20 cellular contexts compared by ENCODE assay signal in genomic region chr4:12178614-12179263, GRCh38.
DNase-seq lines count a peak whose midpoint lies in the region; ATAC-seq and TF ChIP-seq lines count a peak whose summit lies in the region.
"Had no signal": no experiment of that assay in that cellular context is flagged by ENCODE, and none has a peak within 500 bp of the region (broad histone marks: within the 10 kb centered on the region; RNA-seq: fewer than 3 reads in every experiment).

No MANE protein-coding gene starts in this region.

- in situ Hi-C loops in GM23248 (cut with MboI): no loop called here

- 45 to 47% (median 46%) methylated on average over 4 of the region's 4 CpGs for WGBS in heart left ventricle, 4 donors
- WGBS in GM23248 (ENCODE audit: low coverage in 1 of 2, low lambda C conversion rate in 2 of 2, missing lambda C conversion rate in 2 of 2), 2 experiments: 9 to 12% methylated on average over 4 of the region's 4 CpGs

- H3K4me3 ChIP-seq in heart left ventricle (no peak overlapping the region), left ventricle myocardium inferior (no peak overlapping the region), GM23248 (no peak overlapping the region), PC-3 (ENCODE audit: low read length) (no peak overlapping the region)
- H3K4me3 ChIP-seq: BLaER1, GM12878 had no signal

- H4K20me1 ChIP-seq in GM23248 (ENCODE audit: insufficient read depth) (no peaks in the 10 kb centered on the region), PC-3 (ENCODE audit: low read length) (no peaks in the 10 kb centered on the region)
- H4K20me1 ChIP-seq: BLaER1 had no signal

- POLR2A ChIA-PET in PC-3 (lab: Charles Lee; ENCODE audit: unreplicated experiment): no interaction called here

- intact Hi-C loops in Right ventricle myocardium inferior (cut with DNase I) (no loop called here), cardiac septum (cut with DNase I) (loop anchor here (10.0 kb wide), 2 partner anchors 236 to 456 kb away; no protein-coding TSS in a partner anchor), heart left ventricle (cut with DNase I) (loop anchor here in 4 of 10 donors (10.0 kb wide), 3 partner anchors 216 to 456 kb away; no protein-coding TSS in a partner anchor), left ventricle myocardium inferior (cut with micrococcal nuclease) (no loop called here), PC-3 (cut with micrococcal nuclease) (no loop called here)

- DNase-seq in Right ventricle myocardium inferior (ENCODE audit: missing footprints) (no peak), cardiac septum (ENCODE audit: low spot score) (no peak), heart left ventricle (no peak), left ventricle myocardium inferior (no peak), NCI-H82 treated with DMSO at 0.1 percent for 48 hours (lab: John Stamatoyannopoulos, UW; ENCODE audit: unreplicated experiment) (no peak), GM23248 (no peak), PC-3 (no peak)
- DNase-seq: CD4-positive, alpha-beta T cell; CD8-positive, alpha-beta memory T cell; DMS 273 treated with DMSO at 0.1 percent for 48 hours; DMS79; EL; GDM1; H7; HCEC 1CT had no signal

- no peaks in the 10 kb centered on the region for H3F3A ChIP-seq in GM23248 (ENCODE audit: insufficient read depth)
- H3F3A ChIP-seq in PC-3 (ENCODE audit: low read length, unreplicated experiment): no peaks in the 10 kb centered on the region

- H3K27me3 ChIP-seq in heart left ventricle (no peaks in the 10 kb centered on the region), left ventricle myocardium inferior (ENCODE audit: low read depth) (no peaks in the 10 kb centered on the region), GM23248 (replicated peaks; ENCODE audit: insufficient read depth) (no peaks in the 10 kb centered on the region), PC-3 (ENCODE audit: low read length) (no peaks in the 10 kb centered on the region)
- H3K27me3 ChIP-seq: BLaER1 had no signal

- H3K4me2 ChIP-seq in GM23248 (ENCODE audit: unreplicated experiment) (no peak overlapping the region), PC-3 (ENCODE audit: low read length) (no peak overlapping the region)
- H3K4me2 ChIP-seq: BLaER1 had no signal

- H3K79me2 ChIP-seq in GM23248 (ENCODE audit: insufficient read depth) (no peaks in the 10 kb centered on the region), PC-3 (ENCODE audit: low read length) (no peaks in the 10 kb centered on the region)

- H3K9me2 ChIP-seq in GM23248 (ENCODE audit: insufficient read depth) (no peaks in the 10 kb centered on the region), PC-3 (replicated peaks; ENCODE audit: low read length) (no peaks in the 10 kb centered on the region)

- CTCF ChIA-PET in PC-3 (lab: Charles Lee): no interaction called here

- no TSS peak for BruUV-seq in PC-3 (replicated peaks; lab: Mats Ljungman, UMichigan)

- TF ChIP-seq CTCF in heart left ventricle (IDR thresholded peaks at IDR 0.05) (peak in 1 of 12 donors; percentile 12), left ventricle myocardium inferior (IDR thresholded peaks at IDR 0.05; ENCODE audit: borderline replicate concordance) (no peak), PC-3 (conservative IDR thresholded peaks at IDR 0.05; ENCODE audit: low read depth, low read length) (no peak)

- no peak for TF ChIP-seq POLR2A in heart left ventricle (IDR thresholded peaks at IDR 0.05)

- H3K9me3 ChIP-seq in heart left ventricle (no peaks in the 10 kb centered on the region), left ventricle myocardium inferior (replicated peaks) (no peaks in the 10 kb centered on the region), GM23248 (ENCODE audit: low read depth) (no peaks in the 10 kb centered on the region), PC-3 (ENCODE audit: low read length) (no peaks in the 10 kb centered on the region)
- H3K9me3 ChIP-seq: BLaER1 had no signal

- H3K9ac ChIP-seq in GM23248 (no peak overlapping the region), PC-3 (ENCODE audit: low read length) (no peak overlapping the region)
- H3K9ac ChIP-seq: BLaER1 had no signal

- peak overlapping the region in 2 of 12 donors; percentile 7 to 22 for H3K27ac ChIP-seq in heart left ventricle
- H3K27ac ChIP-seq in left ventricle myocardium inferior (replicated peaks): peak overlapping the region; percentile 57
- no peak overlapping the region for H3K27ac ChIP-seq in GM23248
- H3K27ac ChIP-seq in PC-3 (ENCODE audit: low read length): no peak overlapping the region
- H3K27ac ChIP-seq: 22Rv1, BLaER1, C4-2B had no signal

- H3K4me1 ChIP-seq in heart left ventricle: peaks cover 0 to 4% (median 0%) of the 10 kb centered on the region in 12 donors
- peaks cover 4% of the 10 kb centered on the region for H3K4me1 ChIP-seq in left ventricle myocardium inferior
- no peaks in the 10 kb centered on the region for H3K4me1 ChIP-seq in GM23248 (ENCODE audit: insufficient read depth)
- H3K4me1 ChIP-seq in PC-3 (ENCODE audit: insufficient read depth, low read length): no peaks in the 10 kb centered on the region
- H3K4me1 ChIP-seq: BLaER1 had no signal

- no peaks in the 10 kb centered on the region for H3K36me3 ChIP-seq in heart left ventricle
- H3K36me3 ChIP-seq in left ventricle myocardium inferior: no peaks in the 10 kb centered on the region
- no peaks in the 10 kb centered on the region for H3K36me3 ChIP-seq in GM23248 (ENCODE audit: low read depth)
- H3K36me3 ChIP-seq in PC-3 (ENCODE audit: low read depth, low read length): no peaks in the 10 kb centered on the region
- H3K36me3 ChIP-seq: BLaER1 had no signal

- H2AFZ ChIP-seq in GM23248 (no peak overlapping the region), PC-3 (ENCODE audit: low read length) (no peak overlapping the region)

- ATAC-seq in Right ventricle myocardium inferior (peak; percentile 81), heart left ventricle (peak in 3 of 4 donors; percentile 62 to 74 (median 65)), HG02938 (IDR thresholded peaks at IDR 0.05; ENCODE audit: unreplicated experiment) (no peak), PC-3 (no peak)
- ATAC-seq: GM12878 had no signal

Comparison
In these comparisons a context has a peak if more than half of its experiments do, and no peak if none do; other contexts are left out.
1. ATAC-seq: peak in Right ventricle myocardium inferior (single experiment) and heart left ventricle (3 of 4); none in HG02938 (single experiment) and PC-3 (single experiment).